In the genomic region with DNA sequence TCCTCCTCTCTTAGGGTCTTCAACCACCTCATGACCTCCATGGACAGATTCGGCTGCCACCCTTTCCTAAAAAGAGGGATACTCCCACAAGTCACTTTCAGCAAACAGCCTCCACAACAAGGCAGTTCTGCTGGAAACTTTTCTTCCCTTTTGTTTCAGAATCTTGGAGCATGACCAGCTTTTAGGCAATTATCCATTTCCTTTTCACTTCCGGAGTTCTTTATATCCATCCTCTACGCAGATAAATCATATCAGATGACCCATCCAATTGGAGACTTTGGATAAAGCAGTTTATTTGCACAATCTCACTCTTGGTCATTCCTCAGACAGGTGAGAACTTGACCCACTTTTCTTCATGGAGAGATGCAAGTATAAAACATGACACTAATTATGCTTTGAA, we compare ENCODE assay signal across 18 cellular contexts.
DNase-seq lines count a peak whose midpoint lies in the region; ATAC-seq lines count a peak whose summit lies in the region.
"Had no signal": no experiment of that assay in that cellular context is flagged by ENCODE, and none has a peak within 500 bp of the region (broad histone marks: within the 10 kb centered on the region; RNA-seq: fewer than 3 reads in every experiment).

No MANE protein-coding gene starts in this region.

- DNase-seq in NCI-H446 (lab: John Stamatoyannopoulos, UW): peak; percentile 43 to 59
- DNase-seq in NCI-H446 treated with DMSO at 0.1 percent for 48 hours (lab: John Stamatoyannopoulos, UW): no peak
- peak; percentile 77 for DNase-seq in COR-L47 (lab: John Stamatoyannopoulos, UW)
- DNase-seq in astrocyte of the hippocampus (ENCODE audit: low read depth, low spot score): peak; percentile 10
- DNase-seq in GM19238 (ENCODE audit: insufficient read length, low spot score): no peak
- DNase-seq: 8988T; AML-193; CD4-positive, alpha-beta T cell; CD8-positive, alpha-beta T cell; DMS 273 treated with DMSO at 0.1 percent for 48 hours; DMS153; DMS53; DMS79; DND-41; EL; GDM1 had no signal

- ATAC-seq in HG02798 (IDR thresholded peaks at IDR 0.05; ENCODE audit: poor library complexity, unreplicated experiment): no peak
- ATAC-seq: CD8-positive, alpha-beta T cell; GM12878 had no signal

Comparison
In these comparisons a context has a peak if more than half of its experiments do, and no peak if none do; other contexts are left out.
1. DNase-seq: peak in NCI-H446 (2 of 2), COR-L47 (single experiment) and astrocyte of the hippocampus (single experiment); none in NCI-H446 treated with DMSO at 0.1 percent for 48 hours (single experiment) and GM19238 (single experiment).